In genomic region chr11:3422380-3423137, GRCh38 we compare ENCODE assay signal across 8 cellular contexts. TPM values are rescaled to one million over a fixed set of nuclear protein-coding genes. Genes with fewer than 3 reads are reported as not detected.
DNase-seq lines count a peak whose midpoint lies in the region; ATAC-seq and TF ChIP-seq lines count a peak whose summit lies in the region.
"Not testable (repeated sequence)": the region's sequence is repeated elsewhere in the genome, so short reads cannot be mapped to it uniquely, and the experiment has no call there.

No MANE protein-coding gene starts in this region.

- H3K4me2 ChIP-seq in parathyroid adenoma (ENCODE audit: low read length) = peak overlapping the region; percentile 67

- H3K36me3 ChIP-seq in cardiac muscle cell; parathyroid adenoma (ENCODE audit: control insufficient read depth, insufficient read depth, low read length); tibial artery: not testable (repeated sequence)

- POLR2A ChIA-PET in GM10248 (lab: Yijun Ruan, JAX) = not testable (repeated sequence)

- H3K4me1 Mint-ChIP-seq in activated naive CD8-positive, alpha-beta T cell treated with anti-CD3 and anti-CD28 coated beads, Interleukin-2, amount 50 U/mL, for 24 hours = peaks cover 20% of the 10 kb centered on the region

- H3K4me3 ChIP-seq in cardiac muscle cell (peak overlapping the region; percentile 45), parathyroid adenoma (ENCODE audit: low read depth, low read length) (peak overlapping the region; percentile 46), tibial artery (peak overlapping the region; percentile 71 to 79)

- DNase-seq in GM10248 (ENCODE audit: extremely low spot score) = peak; percentile 82
- peak; percentile 79 for DNase-seq in NCI-H1417 treated with DMSO at 0.1 percent for 48 hours (lab: John Stamatoyannopoulos, UW)
- peak; percentile 96 to 99 for DNase-seq in SW 1271 (lab: John Stamatoyannopoulos, UW)
- peak; percentile 98 for DNase-seq in activated naive CD8-positive, alpha-beta T cell treated with anti-CD3 and anti-CD28 coated beads, Interleukin-2, amount 50 U/mL, for 24 hours
- peak; percentile 94 to 98 for DNase-seq in cardiac muscle cell (ENCODE audit: low read depth in 1 of 2, low spot score in 1 of 2)
- peak; percentile 99 to 100 for DNase-seq in tibial artery

- H3K27ac ChIP-seq in cardiac muscle cell (peak overlapping the region; percentile 66), parathyroid adenoma (peak overlapping the region; percentile 61), tibial artery (peak overlapping the region; percentile 71 to 81)

- not testable (repeated sequence) for H3K36me3 Mint-ChIP-seq in activated naive CD8-positive, alpha-beta T cell treated with anti-CD3 and anti-CD28 coated beads, Interleukin-2, amount 50 U/mL, for 24 hours (ENCODE audit: low read depth)

- not testable (repeated sequence) for H3K27me3 ChIP-seq in cardiac muscle cell; parathyroid adenoma (ENCODE audit: control insufficient read depth, insufficient read depth, low read length); tibial artery

- not testable (repeated sequence) for H3K9me3 ChIP-seq in cardiac muscle cell (ENCODE audit: low read depth); parathyroid adenoma (ENCODE audit: control insufficient read depth, low read length); tibial artery

- not testable (repeated sequence) for H3K9ac ChIP-seq in parathyroid adenoma

- CTCF ChIA-PET in GM10248 (lab: Yijun Ruan, JAX) = interaction anchor here (1.6 kb wide), 1 partner anchor 82 kb away, joined by 4 read pairs; no protein-coding TSS in a partner anchor

- peak; percentile 97 for ATAC-seq in HG02798 (IDR thresholded peaks at IDR 0.05; ENCODE audit: poor library complexity, unreplicated experiment)
- peak; percentile 100 for ATAC-seq in activated naive CD8-positive, alpha-beta T cell treated with anti-CD3 and anti-CD28 coated beads, Interleukin-2, amount 50 U/mL, for 24 hours

- not testable (repeated sequence) for H3K4me1 ChIP-seq in cardiac muscle cell (ENCODE audit: low read depth); parathyroid adenoma
- H3K4me1 ChIP-seq in tibial artery = peaks cover 0 to 26% (median 6%) of the 10 kb centered on the region in 4 donors

- H2AFZ ChIP-seq in parathyroid adenoma = peak overlapping the region; percentile 80

- not testable (repeated sequence) for H3K27me3 Mint-ChIP-seq in activated naive CD8-positive, alpha-beta T cell treated with anti-CD3 and anti-CD28 coated beads, Interleukin-2, amount 50 U/mL, for 24 hours

- not testable (repeated sequence) for TF ChIP-seq CTCF in GM10248 (IDR thresholded peaks at IDR 0.05; ENCODE audit: control extremely low read depth, extremely low read depth, low read depth, missing control alignments); cardiac muscle cell (IDR thresholded peaks at IDR 0.05; ENCODE audit: low read depth, low read length); parathyroid adenoma (IDR thresholded peaks at IDR 0.05); tibial artery (IDR thresholded peaks at IDR 0.05)

- H3K4me3 Mint-ChIP-seq in activated naive CD8-positive, alpha-beta T cell treated with anti-CD3 and anti-CD28 coated beads, Interleukin-2, amount 50 U/mL, for 24 hours = peak overlapping the region; percentile 87

- not testable (repeated sequence) for H3K79me2 ChIP-seq in parathyroid adenoma

- H3K9me3 Mint-ChIP-seq in activated naive CD8-positive, alpha-beta T cell treated with anti-CD3 and anti-CD28 coated beads, Interleukin-2, amount 50 U/mL, for 24 hours = not testable (repeated sequence)

- intact Hi-C loops in tibial artery (cut with DNase I; ENCODE audit: low total_unique reads) = loop anchor here (5.0 to 10.0 kb wide), 2 partner anchors 45 to 538 kb away; partner anchors contain the start of genes CDKN1C and ZNF195

- H3K27ac Mint-ChIP-seq in activated naive CD8-positive, alpha-beta T cell treated with anti-CD3 and anti-CD28 coated beads, Interleukin-2, amount 50 U/mL, for 24 hours = peak overlapping the region; percentile 95

RNA-seq across cellular contexts. Expression of gene ZNF195, which starts 43.6 kb away (rescaled TPM):
- total RNA-seq in cardiac muscle cell = 20.2 and 35.5 TPM in 2 replicates
- 35.1 TPM in 2 replicates for polyA plus RNA-seq in cardiac muscle cell

Comparison
In these comparisons a context has a peak if more than half of its experiments do, and no peak if none do; other contexts are left out.
1. Peak in every context shown above with its lines: DNase-seq, ATAC-seq, H3K4me3 ChIP-seq and H3K27ac ChIP-seq.